Comparison of ENCODE assay signal across 9 cellular contexts in the genomic region with DNA sequence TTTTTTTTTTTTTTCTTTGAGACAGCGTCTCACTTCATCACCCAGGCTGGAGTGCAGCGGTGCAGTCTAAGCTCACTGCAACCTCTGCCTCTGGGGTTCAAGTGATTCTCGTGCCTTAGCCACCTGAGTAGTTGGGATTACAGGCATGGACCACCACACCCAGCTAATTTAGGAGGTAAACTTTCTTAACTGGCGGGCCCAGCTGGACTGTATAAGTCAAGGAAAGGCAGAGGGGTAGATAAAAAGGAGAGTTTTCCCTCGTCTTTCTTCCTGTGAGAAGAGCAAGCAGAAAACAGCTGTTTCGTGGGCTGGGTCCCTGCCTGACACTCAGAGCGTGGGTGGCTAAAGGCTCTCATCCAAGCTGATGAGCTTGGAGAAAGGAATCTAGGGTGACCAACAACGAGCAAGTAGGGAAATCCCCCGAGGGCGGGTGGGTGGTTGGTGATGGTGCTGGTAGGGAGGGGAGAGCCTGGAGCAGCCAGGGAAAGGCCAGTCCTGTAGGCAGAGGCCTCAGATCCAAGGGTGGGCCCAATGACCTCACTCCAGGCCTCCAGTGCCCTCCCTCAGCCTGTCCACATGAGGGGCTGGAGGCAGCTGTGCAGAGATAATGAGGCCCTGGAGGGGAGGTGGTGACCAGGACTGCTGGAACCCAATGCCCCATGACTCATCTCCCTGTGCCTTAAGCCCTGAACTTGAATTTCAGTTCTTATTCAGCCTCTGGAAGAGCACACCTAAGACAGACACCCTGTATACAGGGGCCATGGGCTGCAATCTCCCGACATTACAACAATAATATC. TPM values are rescaled to one million over a fixed set of nuclear protein-coding genes. Genes with fewer than 3 reads are reported as not detected.
DNase-seq lines count a peak whose midpoint lies in the region; ATAC-seq and TF ChIP-seq lines count a peak whose summit lies in the region.
"Had no signal": no experiment of that assay in that cellular context is flagged by ENCODE, and none has a peak within 500 bp of the region (broad histone marks: within the 10 kb centered on the region; RNA-seq: fewer than 3 reads in every experiment).

No MANE protein-coding gene starts in this region.

- no peaks in the 10 kb centered on the region for H3K9me3 ChIP-seq in RWPE2 (ENCODE audit: severe bottlenecking)

- H3K4me1 ChIP-seq in RWPE2 (ENCODE audit: insufficient read depth, poor library complexity, severe bottlenecking): peaks cover 34% of the 10 kb centered on the region

- H3K27ac ChIP-seq in RWPE2 (ENCODE audit: poor library complexity, severe bottlenecking) (peak overlapping the region; percentile 30), caudate nucleus (ENCODE audit: low read depth, low read length) (no peak overlapping the region)
- H3K27ac ChIP-seq: SK-N-MC had no signal

- H3K36me3 ChIP-seq in RWPE2 (ENCODE audit: low read depth): no peaks in the 10 kb centered on the region; the same call in 1 of the 2 replicates

- H3K27me3 ChIP-seq in RWPE2 (ENCODE audit: insufficient read depth, poor library complexity, severe bottlenecking): no peaks in the 10 kb centered on the region

- H3K4me3 ChIP-seq in RWPE2 (ENCODE audit: severe bottlenecking) (no peak overlapping the region), retinal pigment epithelial cell (ENCODE audit: low read length) (no peak overlapping the region)
- H3K4me3 ChIP-seq: SK-N-MC had no signal

- peak; percentile 86 for ATAC-seq in RWPE2 (ENCODE audit: low read depth)

- TF ChIP-seq CTCF in RWPE2 (IDR thresholded peaks at IDR 0.05; ENCODE audit: poor library complexity, severe bottlenecking): no peak
- TF ChIP-seq CTCF in retinal pigment epithelial cell (conservative IDR thresholded peaks at IDR 0.05; ENCODE audit: low read depth, low read length): no peak

- peak; percentile 93 for DNase-seq in Daoy (ENCODE audit: low read depth)
- DNase-seq in RWPE2 (ENCODE audit: low spot score): peak; percentile 90
- DNase-seq in foreskin melanocyte: peak; percentile 72
- DNase-seq in retinal pigment epithelial cell (ENCODE audit: low read depth): peak; percentile 48
- DNase-seq in GDM1 (lab: John Stamatoyannopoulos, UW): no peak
- no peak for DNase-seq in iPS-NIHi11 (ENCODE audit: low spot score)
- DNase-seq in GM19240 (ENCODE audit: insufficient read length, low spot score): no peak
- no peak for DNase-seq in caudate nucleus (lab: John Stamatoyannopoulos, UW)

RNA-seq across cellular contexts. Expression of a gene that starts 43.1 kb away (rescaled TPM):
- 4.5 and 4.9 TPM in 2 replicates for total RNA-seq in Daoy (2014; rRNA removed; shearing (Covaris generic))

Comparison
In these comparisons a context has a peak if more than half of its experiments do, and no peak if none do; other contexts are left out.
1. DNase-seq: peak in Daoy (single experiment), RWPE2 (single experiment), foreskin melanocyte (single experiment) and retinal pigment epithelial cell (single experiment); none in GDM1 (single experiment), iPS-NIHi11 (single experiment), GM19240 (single experiment) and caudate nucleus (0 of 61).